In genomic region chr3:32166654-32167053, GRCh38 we compare ENCODE assay signal across 22 cellular contexts.
DNase-seq lines count a peak whose midpoint lies in the region; ATAC-seq and TF ChIP-seq lines count a peak whose summit lies in the region.
"Had no signal": no experiment of that assay in that cellular context is flagged by ENCODE, and none has a peak within 500 bp of the region (broad histone marks: within the 10 kb centered on the region; RNA-seq: fewer than 3 reads in every experiment).

No MANE protein-coding gene starts in this region.

- H3K27ac Mint-ChIP-seq in neural progenitor cell = no peak overlapping the region
- H3K27ac Mint-ChIP-seq: CD4-positive, alpha-beta T cell; CD8-positive, alpha-beta memory T cell; HFFc6 had no signal

- H4K91ac ChIP-seq in trophoblast cell (ENCODE audit: low read depth, low read length) = no peak overlapping the region

- no peak overlapping the region for H2BK5ac ChIP-seq in trophoblast cell (ENCODE audit: low read depth, low read length, poor library complexity)

- H3K79me2 ChIP-seq in hepatocyte (no peaks in the 10 kb centered on the region), trophoblast cell (ENCODE audit: control insufficient read depth, insufficient read depth, low read length, poor library complexity) (no peaks in the 10 kb centered on the region), neural progenitor cell (ENCODE audit: low read depth) (no peaks in the 10 kb centered on the region)

- WGBS in hepatocyte (ENCODE audit: low lambda C conversion rate, missing lambda C conversion rate) = 98% methylated on average over 4 of the region's 4 CpGs
- 100% methylated on average over 1 of the region's 4 CpGs for WGBS in right lobe of liver (ENCODE audit: insufficient coverage, low coverage, low lambda C conversion rate, missing lambda C conversion rate)
- WGBS in trophoblast cell (ENCODE audit: extremely low coverage, insufficient coverage, insufficient read length) = no CpG with 5 or more reads among the region's 4 CpGs

- ATAC-seq in right lobe of liver = peak; percentile 17 to 61 (median 35)
- ATAC-seq: A549 had no signal

- no peaks in the 10 kb centered on the region for H4K20me1 ChIP-seq in hepatocyte (ENCODE audit: insufficient read depth, poor library complexity, severe bottlenecking)
- no peaks in the 10 kb centered on the region for H4K20me1 ChIP-seq in neural progenitor cell (ENCODE audit: low read depth)
- H4K20me1 ChIP-seq: BLaER1 treated with 17β-estradiol and CSF1 and Interleukin-3, amounts not matched to agents 10 nM and 100 nM had no signal

- no peaks in the 10 kb centered on the region for H3K36me3 Mint-ChIP-seq in neural progenitor cell

- H3K4me1 ChIP-seq in hepatocyte (ENCODE audit: insufficient read depth) (peaks cover 4% of the 10 kb centered on the region), right lobe of liver (no peaks in the 10 kb centered on the region), trophoblast cell (ENCODE audit: control insufficient read depth in 1 of 2, insufficient read depth in 2 of 2, low read length in 2 of 2) (no peaks in the 10 kb centered on the region), neural progenitor cell (no peaks in the 10 kb centered on the region)
- H3K4me1 ChIP-seq: A549; BE2C; BLaER1 treated with 17β-estradiol and CSF1 and Interleukin-3, amounts not matched to agents 10 nM and 100 nM; HAP-1 had no signal

- no peaks in the 10 kb centered on the region for H3K9me2 ChIP-seq in hepatocyte (replicated peaks; ENCODE audit: insufficient read depth)

- no peak overlapping the region for H2BK120ac ChIP-seq in trophoblast cell (ENCODE audit: insufficient read depth, low read length, poor library complexity)

- no peak overlapping the region for H2AK5ac ChIP-seq in trophoblast cell (ENCODE audit: low read length)

- DNase-seq in HuH-7.5 (ENCODE audit: low spot score) (peak; percentile 47), hepatocyte (ENCODE audit: low spot score) (no peak), right lobe of liver (no peak), trophoblast cell (no peak), NCI-H1048 (lab: John Stamatoyannopoulos, UW) (no peak), DMS53 (lab: John Stamatoyannopoulos, UW) (no peak), neural progenitor cell (ENCODE audit: low spot score) (no peak)
- DNase-seq: 8988T; ACHN; AML-193; BE2C; CD4-positive, alpha-beta T cell; CD8-positive, alpha-beta memory T cell; DMS 273 treated with DMSO at 0.1 percent for 48 hours; DMS79 treated with DMSO at 0.1 percent for 48 hours; GF-D8; GOT3; HFFc6 had no signal

- H3K27ac ChIP-seq in hepatocyte (no peak overlapping the region), right lobe of liver (no peak overlapping the region), trophoblast cell (ENCODE audit: low read depth, low read length) (no peak overlapping the region), neural progenitor cell (no peak overlapping the region)
- H3K27ac ChIP-seq: A549; BLaER1 treated with 17β-estradiol and CSF1 and Interleukin-3, amounts not matched to agents 10 nM and 100 nM had no signal

- peak overlapping the region; percentile 38 for H4K12ac ChIP-seq in trophoblast cell (ENCODE audit: low read depth, low read length)

- H2AFZ ChIP-seq in hepatocyte (no peak overlapping the region), trophoblast cell (ENCODE audit: insufficient read depth, low read length, poor library complexity) (no peak overlapping the region), neural progenitor cell (replicated peaks) (no peak overlapping the region)

- no peak for TF ChIP-seq POLR2A in right lobe of liver (IDR thresholded peaks at IDR 0.05)

- H3K14ac ChIP-seq in trophoblast cell (ENCODE audit: low read length) = no peak overlapping the region

- H3K9ac ChIP-seq in trophoblast cell (ENCODE audit: low read length) (no peak overlapping the region), neural progenitor cell (no peak overlapping the region)
- H3K9ac ChIP-seq: BLaER1 treated with 17β-estradiol and CSF1 and Interleukin-3, amounts not matched to agents 10 nM and 100 nM had no signal

- no peaks in the 10 kb centered on the region for H3K36me3 ChIP-seq in hepatocyte (replicated peaks; ENCODE audit: insufficient read depth, low read depth)
- H3K36me3 ChIP-seq in right lobe of liver = no peaks in the 10 kb centered on the region
- peaks cover 0 to 1% of the 10 kb centered on the region in 2 experiments for H3K36me3 ChIP-seq in trophoblast cell (ENCODE audit: control insufficient read depth in 1 of 2, insufficient read depth in 2 of 2, low read length in 2 of 2)
- H3K36me3 ChIP-seq in neural progenitor cell = peaks cover 6% of the 10 kb centered on the region
- H3K36me3 ChIP-seq: BE2C had no signal

- H3K23ac ChIP-seq in trophoblast cell (ENCODE audit: low read length) = no peak overlapping the region

- H3K4me3 Mint-ChIP-seq in neural progenitor cell = no peak overlapping the region
- H3K4me3 Mint-ChIP-seq: CD14-positive monocyte; CD4-positive, alpha-beta T cell; CD8-positive, alpha-beta memory T cell; HFFc6 had no signal

- TF ChIP-seq CTCF in hepatocyte (IDR thresholded peaks at IDR 0.05; ENCODE audit: poor library complexity) (no peak), right lobe of liver (IDR thresholded peaks at IDR 0.05) (no peak), neural progenitor cell (IDR thresholded peaks at IDR 0.05) (no peak)

- H3K4me1 Mint-ChIP-seq in neural progenitor cell = no peaks in the 10 kb centered on the region
- H3K4me1 Mint-ChIP-seq: CD14-positive monocyte; CD8-positive, alpha-beta memory T cell had no signal

- H3K9me3 ChIP-seq in hepatocyte (ENCODE audit: low read depth) (no peaks in the 10 kb centered on the region), right lobe of liver (no peaks in the 10 kb centered on the region), trophoblast cell (ENCODE audit: insufficient read depth, low read depth, low read length) (peaks cover 2% of the 10 kb centered on the region), neural progenitor cell (ENCODE audit: low read depth) (peaks cover 12% of the 10 kb centered on the region)
- H3K9me3 ChIP-seq: BE2C, HAP-1 had no signal

- no peak overlapping the region for H4K8ac ChIP-seq in trophoblast cell (ENCODE audit: low read depth, low read length)

- H3K4me2 ChIP-seq in hepatocyte (peak overlapping the region; percentile 51), trophoblast cell (ENCODE audit: low read length) (no peak overlapping the region), neural progenitor cell (no peak overlapping the region)
- H3K4me2 ChIP-seq: A549; BLaER1 treated with 17β-estradiol and CSF1 and Interleukin-3, amounts not matched to agents 10 nM and 100 nM had no signal

- intact Hi-C loops in right lobe of liver (cut with DNase I) = no loop called here

- H3K27me3 Mint-ChIP-seq in neural progenitor cell (ENCODE audit: insufficient read depth, low read depth) = peaks cover 2% of the 10 kb centered on the region
- H3K27me3 Mint-ChIP-seq: CD4-positive, alpha-beta T cell had no signal

- H3K18ac ChIP-seq in trophoblast cell (ENCODE audit: low read length) = no peak overlapping the region

- no peak overlapping the region for H3K4ac ChIP-seq in trophoblast cell (ENCODE audit: low read depth, low read length)

- no peaks in the 10 kb centered on the region for H3K27me3 ChIP-seq in hepatocyte
- no peaks in the 10 kb centered on the region for H3K27me3 ChIP-seq in right lobe of liver
- no peaks in the 10 kb centered on the region for H3K27me3 ChIP-seq in trophoblast cell (ENCODE audit: insufficient read depth, low read length)
- H3K27me3 ChIP-seq in neural progenitor cell = no peaks in the 10 kb centered on the region
- H3K27me3 ChIP-seq: BE2C; BLaER1 treated with 17β-estradiol and CSF1 and Interleukin-3, amounts not matched to agents 10 nM and 100 nM had no signal

- no peak overlapping the region for H2BK12ac ChIP-seq in trophoblast cell (ENCODE audit: low read length)

- H3K79me1 ChIP-seq in trophoblast cell (ENCODE audit: low read length) = no peaks in the 10 kb centered on the region

- no peaks in the 10 kb centered on the region for H3F3A ChIP-seq in neural progenitor cell (ENCODE audit: low read depth)

- H3K4me3 ChIP-seq in hepatocyte (no peak overlapping the region), right lobe of liver (no peak overlapping the region), trophoblast cell (ENCODE audit: low read depth, low read length) (no peak overlapping the region), neural progenitor cell (no peak overlapping the region)
- H3K4me3 ChIP-seq: A549; BLaER1 treated with 17β-estradiol and CSF1 and Interleukin-3, amounts not matched to agents 10 nM and 100 nM; HAP-1 had no signal

- H3K9me3 Mint-ChIP-seq in neural progenitor cell = peaks cover 17% of the 10 kb centered on the region
